In genomic region chr19:32876919-32877285, GRCh38 we compare ENCODE assay signal across 22 cellular contexts. TPM values are rescaled to one million over a fixed set of nuclear protein-coding genes. Genes with fewer than 3 reads are reported as not detected.
DNase-seq lines count a peak whose midpoint lies in the region; ATAC-seq lines count a peak whose summit lies in the region.
"Had no signal": no experiment of that assay in that cellular context is flagged by ENCODE, and none has a peak within 500 bp of the region (broad histone marks: within the 10 kb centered on the region; RNA-seq: fewer than 3 reads in every experiment).

No MANE protein-coding gene starts in this region.

- no peak overlapping the region for H3K4me3 ChIP-seq in skeletal muscle cell (ENCODE audit: low read depth, low read length)
- H3K4me3 ChIP-seq: BLaER1 treated with 17β-estradiol and CSF1 and Interleukin-3, amounts not matched to agents 10 nM and 100 nM; body of pancreas; GM12878; lung had no signal

- H3K27ac ChIP-seq in epithelial cell of prostate (no peak overlapping the region), substantia nigra (ENCODE audit: low read depth, low read length, poor library complexity, severe bottlenecking) (no peak overlapping the region)
- H3K27ac ChIP-seq: BLaER1 treated with 17β-estradiol and CSF1 and Interleukin-3, amounts not matched to agents 10 nM and 100 nM; body of pancreas had no signal

- DNase-seq in ELF-1 (ENCODE audit: low read depth, low spot score) (peak; percentile 46), M059J (ENCODE audit: low read depth) (peak; percentile 77), epithelial cell of prostate (ENCODE audit: low read depth, low spot score) (peak; percentile 6), skeletal muscle cell (ENCODE audit: low read depth) (peak; percentile 24), NAMALWA (ENCODE audit: low spot score) (no peak), substantia nigra (lab: John Stamatoyannopoulos, UW) (no peak), NK-92 (lab: John Stamatoyannopoulos, UW; ENCODE audit: unreplicated experiment) (no peak)
- DNase-seq: activated B cell treated with CpG ODN at 0.5 μM for 24 hours; activated gamma-delta T cell; body of pancreas; DMS79; effector CD4-positive, alpha-beta T cell; foreskin melanocyte; Karpas-422; OCI-M1; stimulated activated naive CD4-positive, alpha-beta T cell; T-helper 1 cell had no signal

- no peak for ATAC-seq in GM21529 (IDR thresholded peaks at IDR 0.05; ENCODE audit: unreplicated experiment)
- ATAC-seq: body of pancreas, GM12878 had no signal

RNA-seq across cellular contexts. Expression of gene SLC7A9, which starts 7.3 kb away (rescaled TPM):
- total RNA-seq in M059J (2014; rRNA removed; shearing (Covaris generic)), result not detected in 2 replicates
- total RNA-seq: body of pancreas, NCI-H460 had no signal

Comparison
In these comparisons a context has a peak if more than half of its experiments do, and no peak if none do; other contexts are left out.
1. DNase-seq: peak in ELF-1 (single experiment), M059J (single experiment), epithelial cell of prostate (single experiment) and skeletal muscle cell (single experiment); none in NAMALWA (single experiment), substantia nigra (0 of 49) and NK-92 (single experiment).